Comparison of ENCODE assay signal across 23 cellular contexts in genomic region chr13:88118952-88119351, GRCh38.
"Had no signal": no experiment of that assay in that cellular context is flagged by ENCODE, and none has a peak within 500 bp of the region (broad histone marks: within the 10 kb centered on the region; RNA-seq: fewer than 3 reads in every experiment).

No MANE protein-coding gene starts in this region.

- H3K27me3 ChIP-seq: dorsolateral prefrontal cortex, esophagus muscularis mucosa, foreskin keratinocyte, gastrocnemius medialis, heart right ventricle, left lung had no signal

- H3K9me3 ChIP-seq: esophagus muscularis mucosa, gastrocnemius medialis, lower lobe of right lung, mucosa of descending colon had no signal

- H3K27ac ChIP-seq: coronary artery, dorsolateral prefrontal cortex, esophagus muscularis mucosa, foreskin keratinocyte, gastrocnemius medialis, heart right ventricle, left lung, lower lobe of right lung had no signal

- ATAC-seq: foreskin keratinocyte, gastrocnemius medialis, heart right ventricle, left cardiac atrium, left lung, left ventricle myocardium superior, lower lobe of right lung, mucosa of descending colon had no signal

- FAIRE-seq: colon, endothelial cell of umbilical vein, islet of Langerhans, keratinocyte had no signal

- H3K4me1 ChIP-seq: esophagus muscularis mucosa, foreskin keratinocyte, gastrocnemius medialis, heart right ventricle, left lung, lower lobe of right lung had no signal

- DNase-seq: dermis blood vessel endothelial cell; dorsolateral prefrontal cortex; effector CD4-positive, alpha-beta T cell; effector memory CD4-positive, alpha-beta T cell; foreskin keratinocyte; gastrocnemius medialis; glutamatergic neuron; head of caudate nucleus; heart right ventricle; hippocampal formation; left cardiac atrium; left lung; left ventricle myocardium superior; lower lobe of right lung; mesenchymal stem cell; mucosa of descending colon; naive B cell had no signal

- H3K36me3 ChIP-seq: esophagus muscularis mucosa, gastrocnemius medialis, heart right ventricle, left lung, lower lobe of right lung had no signal

- H3K4me3 ChIP-seq: coronary artery, dorsolateral prefrontal cortex, esophagus muscularis mucosa, gastrocnemius medialis, heart right ventricle, left lung, lower lobe of right lung, mucosa of descending colon had no signal
